25 cellular contexts compared by ENCODE assay signal in the genomic region with DNA sequence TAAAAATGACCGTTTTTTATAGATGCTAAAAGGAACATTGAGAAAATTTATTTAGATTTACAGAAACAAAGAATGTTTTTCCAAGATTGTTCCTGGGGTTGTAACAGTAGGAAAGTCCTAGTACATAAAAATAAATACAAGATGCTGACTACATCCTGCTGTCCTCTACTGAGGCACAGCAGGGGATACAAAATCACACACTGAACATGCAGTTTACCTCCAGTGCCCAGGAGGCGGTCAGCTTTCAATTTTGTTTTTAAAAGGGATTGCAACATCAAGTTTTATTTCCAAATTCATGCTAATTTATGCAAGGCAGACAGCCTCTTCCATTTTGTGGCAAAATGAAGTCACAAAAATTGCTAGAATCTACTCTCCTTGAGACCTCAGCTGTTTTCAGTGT. TPM values are rescaled to one million over a fixed set of nuclear protein-coding genes. Genes with fewer than 3 reads are reported as not detected.
DNase-seq lines count a peak whose midpoint lies in the region; ATAC-seq and TF ChIP-seq lines count a peak whose summit lies in the region.
"Had no signal": no experiment of that assay in that cellular context is flagged by ENCODE, and none has a peak within 500 bp of the region (broad histone marks: within the 10 kb centered on the region; RNA-seq: fewer than 3 reads in every experiment).

No MANE protein-coding gene starts in this region.

- no peak overlapping the region for H2AFZ ChIP-seq in PC-3 (ENCODE audit: low read length)
- H2AFZ ChIP-seq: PC-9 had no signal

- H3K4me3 ChIP-seq in PC-3 (ENCODE audit: low read length) = no peak overlapping the region
- H3K4me3 ChIP-seq: BLaER1, MG63, PC-9, SJSA1 had no signal

- no peak for TF ChIP-seq CTCF in PC-3 (conservative IDR thresholded peaks at IDR 0.05; ENCODE audit: low read depth, low read length)

- H3K79me2 ChIP-seq in PC-3 (ENCODE audit: low read length) = no peaks in the 10 kb centered on the region

- H3K9me3 ChIP-seq in PC-3 (ENCODE audit: low read length) = no peaks in the 10 kb centered on the region
- H3K9me3 ChIP-seq: BLaER1, MG63, SJSA1 had no signal

- no peaks in the 10 kb centered on the region for H4K20me1 ChIP-seq in PC-3 (ENCODE audit: low read length)
- H4K20me1 ChIP-seq: BLaER1 had no signal

- DNase-seq in G401 (ENCODE audit: low spot score) (peak; percentile 68), cerebellar cortex (ENCODE audit: low spot score) (peak; percentile 54), midbrain (lab: John Stamatoyannopoulos, UW) (peak; percentile 28), PC-3 (no peak), NCI-H446 treated with DMSO at 0.1 percent for 48 hours (lab: John Stamatoyannopoulos, UW) (no peak)
- DNase-seq in stimulated activated CD4-positive, alpha-beta T cell treated with anti-CD3 and anti-CD28 coated beads, Interleukin-2, amount 100 ng/mL, for 24 hours = no peak
- DNase-seq: CD4-positive, CD25-positive, alpha-beta regulatory T cell; DMS53; GDM1; H9; HFFc6; KG1; MG63; NCI-H1105 treated with DMSO at 0.1 percent for 48 hours; NCI-H146; NCI-H1930; NCI-H2107; NCI-H524 treated with DMSO at 0.1 percent for 48 hours; NCI-H82; NK-92 treated with Interleukin-12 subunit alpha and Interleukin-12 subunit beta, amount 100 ng/mL, for 24 hours; PC-9 had no signal

- no peaks in the 10 kb centered on the region for H3F3A ChIP-seq in PC-3 (ENCODE audit: low read length, unreplicated experiment)

- POLR2A ChIA-PET in PC-3 (lab: Charles Lee; ENCODE audit: unreplicated experiment) = no interaction called here

- no peaks in the 10 kb centered on the region for H3K4me1 ChIP-seq in PC-3 (ENCODE audit: insufficient read depth, low read length)
- H3K4me1 ChIP-seq: BLaER1, SJSA1 had no signal

- CTCF ChIA-PET in PC-3 (lab: Charles Lee) = no interaction called here

- in situ Hi-C loops in G401 (cut with HindIII; ENCODE audit: low sequenced_read_pairs) = no loop called here

- no peak for ATAC-seq in PC-3
- ATAC-seq: Right ventricle myocardium inferior had no signal

- no TSS peak for BruUV-seq in PC-3 (replicated peaks; lab: Mats Ljungman, UMichigan)

- H3K9ac ChIP-seq in PC-3 (ENCODE audit: low read length) = no peak overlapping the region
- H3K9ac ChIP-seq: BLaER1 had no signal

- H3K4me2 ChIP-seq in PC-3 (ENCODE audit: low read length) = no peak overlapping the region
- H3K4me2 ChIP-seq: BLaER1, PC-9 had no signal

- intact Hi-C loops in PC-3 (cut with micrococcal nuclease) = no loop called here

- H3K27ac ChIP-seq in angular gyrus (ENCODE audit: low read depth, low read length) = peak overlapping the region; percentile 48
- no peak overlapping the region for H3K27ac ChIP-seq in PC-3 (ENCODE audit: low read length)
- H3K27ac ChIP-seq: BLaER1, PC-9, SJSA1 had no signal

- H3K27me3 ChIP-seq in PC-3 (ENCODE audit: low read length) = no peaks in the 10 kb centered on the region
- H3K27me3 ChIP-seq: BLaER1 had no signal

- no peaks in the 10 kb centered on the region for H3K9me2 ChIP-seq in PC-3 (replicated peaks; ENCODE audit: low read length)

- no peaks in the 10 kb centered on the region for H3K36me3 ChIP-seq in PC-3 (ENCODE audit: low read depth, low read length)
- H3K36me3 ChIP-seq: BLaER1, MG63, SJSA1 had no signal

RNA-seq across cellular contexts. Expression of a gene that starts 53.5 kb away (rescaled TPM):
- total RNA-seq in G401 (2014; rRNA removed; shearing (Covaris generic)) = not detected in 2 replicates
- total RNA-seq in PC-3 (2014; rRNA removed) = not detected in 2 replicates
- total RNA-seq: CD4-positive, CD25-positive, alpha-beta regulatory T cell; HFFc6; SJSA1 had no signal

Comparison
In these comparisons a context has a peak if more than half of its experiments do, and no peak if none do; other contexts are left out.
1. DNase-seq: peak in G401 (single experiment), cerebellar cortex (single experiment) and midbrain (single experiment); none in PC-3 (single experiment), NCI-H446 treated with DMSO at 0.1 percent for 48 hours (single experiment) and stimulated activated CD4-positive, alpha-beta T cell treated with anti-CD3 and anti-CD28 coated beads, Interleukin-2, amount 100 ng/mL, for 24 hours (0 of 2).